In genomic region chr4:15004701-15005301, GRCh38 we compare ENCODE assay signal across 1 cellular context.
TF ChIP-seq lines count a peak whose summit lies in the region.

No MANE protein-coding gene starts in this region.

TF ChIP-seq in K562, 482 proteins besides CTCF, POLR2A, EP300 and RAD21 (continued from another document):
- TF ChIP-seq ZNF318 (IDR thresholded peaks at IDR 0.05; ENCODE audit: borderline replicate concordance in 1 of 2, low read depth in 1 of 2) (no peak), POLR2H (tag; IDR thresholded peaks at IDR 0.05; ENCODE audit: low read depth) (no peak), MTA1 (IDR thresholded peaks at IDR 0.05; ENCODE audit: borderline replicate concordance) (no peak), TAL1 (IDR thresholded peaks at IDR 0.05) (no peak), MYNN (IDR thresholded peaks at IDR 0.05) (no peak), MYNN (CRISPR knock-in tag; IDR thresholded peaks at IDR 0.05) (no peak), ZNF431 (CRISPR knock-in tag; IDR thresholded peaks at IDR 0.05) (no peak), HMGN3 (IDR thresholded peaks at IDR 0.05; ENCODE audit: borderline replicate concordance, extremely low read depth, insufficient read length, low read depth, low read length) (peak; percentile 58), NFATC3 (IDR thresholded peaks at IDR 0.05) (no peak), MTA2 (IDR thresholded peaks at IDR 0.05; ENCODE audit: low read depth) (0 out of 2 replicates have a peak, but pooled peaks have one; percentile 17), POLR2G (IDR thresholded peaks at IDR 0.05; ENCODE audit: low read depth, low read length) (peak; percentile 73), MTA3 (IDR thresholded peaks at IDR 0.05; ENCODE audit: borderline replicate concordance) (peak; percentile 30; the same call in 1 of the 2 replicates), HDAC8 (tag; IDR thresholded peaks at IDR 0.05) (no peak), ELF1 (tag; IDR thresholded peaks at IDR 0.05) (no peak), ZNF239 (CRISPR knock-in tag; IDR thresholded peaks at IDR 0.05) (no peak), PHF21A (IDR thresholded peaks at IDR 0.05; ENCODE audit: borderline replicate concordance, low read depth) (peak; percentile 77; the same call in 1 of the 2 replicates), CHD4 (IDR thresholded peaks at IDR 0.05; ENCODE audit: insufficient read depth, insufficient replicate concordance, low read depth, low read length, poor library complexity, severe bottlenecking) (no peak), CSDE1 (IDR thresholded peaks at IDR 0.05) (no peak), GTF2A2 (tag; IDR thresholded peaks at IDR 0.05) (no peak), ETS2 (tag; IDR thresholded peaks at IDR 0.05; ENCODE audit: borderline replicate concordance, poor library complexity, severe bottlenecking) (no peak), MTF1 (CRISPR knock-in tag; IDR thresholded peaks at IDR 0.05; ENCODE audit: borderline replicate concordance) (no peak), CREB5 (CRISPR knock-in tag; IDR thresholded peaks at IDR 0.05) (no peak), GABPB2 (CRISPR knock-in tag; conservative IDR thresholded peaks at IDR 0.05) (no peak), CBX5 (IDR thresholded peaks at IDR 0.05; ENCODE audit: borderline replicate concordance, low read depth) (no peak), E2F3 (CRISPR knock-in tag; IDR thresholded peaks at IDR 0.05) (no peak), ARHGAP35 (IDR thresholded peaks at IDR 0.05; ENCODE audit: partially characterized antibody) (no peak), KLF13 (tag; IDR thresholded peaks at IDR 0.05; ENCODE audit: borderline replicate concordance, low read depth) (no peak), DPF2 (IDR thresholded peaks at IDR 0.05) (0 out of 2 replicates have a peak, but pooled peaks have one; percentile 29), MCM3 (IDR thresholded peaks at IDR 0.05) (no peak), RBM34 (IDR thresholded peaks at IDR 0.05; ENCODE audit: borderline replicate concordance, insufficient read depth, low read length) (no peak), CHD1 (IDR thresholded peaks at IDR 0.05; ENCODE audit: low read length) (peak; percentile 81), ZNF140 (CRISPR knock-in tag; IDR thresholded peaks at IDR 0.05) (no peak), SAP30 (IDR thresholded peaks at IDR 0.05; ENCODE audit: borderline replicate concordance, insufficient read depth, low read depth, low read length, poor library complexity, severe bottlenecking) (peak; percentile 39), FUS (optimal IDR thresholded peaks at IDR 0.05; ENCODE audit: low read depth, low read length) (no peak), CCNT2 (IDR thresholded peaks at IDR 0.05; ENCODE audit: borderline replicate concordance, extremely low read depth, insufficient read length, low read depth, low read length) (peak; percentile 59), MYBL2 (IDR thresholded peaks at IDR 0.05; ENCODE audit: low read depth) (no peak), MYBL2 (CRISPR knock-in tag; IDR thresholded peaks at IDR 0.05; ENCODE audit: borderline replicate concordance) (no peak), CC2D1A (IDR thresholded peaks at IDR 0.05) (no peak), NCOR1 (IDR thresholded peaks at IDR 0.05) (no peak), NFE2L1 (tag; IDR thresholded peaks at IDR 0.05; ENCODE audit: borderline replicate concordance, low read depth) (no peak), ZSCAN32 (CRISPR knock-in tag; IDR thresholded peaks at IDR 0.05) (no peak), GATAD2A (IDR thresholded peaks at IDR 0.05) (0 out of 2 replicates have a peak, but pooled peaks have one; percentile 36), NCOA2 (IDR thresholded peaks at IDR 0.05; ENCODE audit: partially characterized antibody in 2 of 2) (no peak), ZNF121 (CRISPR knock-in tag; conservative IDR thresholded peaks at IDR 0.05) (no peak)
- TF ChIP-seq, protein P1, sequence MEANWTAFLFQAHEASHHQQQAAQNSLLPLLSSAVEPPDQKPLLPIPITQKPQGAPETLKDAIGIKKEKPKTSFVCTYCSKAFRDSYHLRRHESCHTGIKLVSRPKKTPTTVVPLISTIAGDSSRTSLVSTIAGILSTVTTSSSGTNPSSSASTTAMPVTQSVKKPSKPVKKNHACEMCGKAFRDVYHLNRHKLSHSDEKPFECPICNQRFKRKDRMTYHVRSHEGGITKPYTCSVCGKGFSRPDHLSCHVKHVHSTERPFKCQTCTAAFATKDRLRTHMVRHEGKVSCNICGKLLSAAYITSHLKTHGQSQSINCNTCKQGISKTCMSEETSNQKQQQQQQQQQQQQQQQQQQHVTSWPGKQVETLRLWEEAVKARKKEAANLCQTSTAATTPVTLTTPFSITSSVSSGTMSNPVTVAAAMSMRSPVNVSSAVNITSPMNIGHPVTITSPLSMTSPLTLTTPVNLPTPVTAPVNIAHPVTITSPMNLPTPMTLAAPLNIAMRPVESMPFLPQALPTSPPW (CRISPR knock-in tag; IDR thresholded peaks at IDR 0.05) = peak; percentile 18; the same call in 1 of the 2 replicates
- TF ChIP-seq, protein P2, sequence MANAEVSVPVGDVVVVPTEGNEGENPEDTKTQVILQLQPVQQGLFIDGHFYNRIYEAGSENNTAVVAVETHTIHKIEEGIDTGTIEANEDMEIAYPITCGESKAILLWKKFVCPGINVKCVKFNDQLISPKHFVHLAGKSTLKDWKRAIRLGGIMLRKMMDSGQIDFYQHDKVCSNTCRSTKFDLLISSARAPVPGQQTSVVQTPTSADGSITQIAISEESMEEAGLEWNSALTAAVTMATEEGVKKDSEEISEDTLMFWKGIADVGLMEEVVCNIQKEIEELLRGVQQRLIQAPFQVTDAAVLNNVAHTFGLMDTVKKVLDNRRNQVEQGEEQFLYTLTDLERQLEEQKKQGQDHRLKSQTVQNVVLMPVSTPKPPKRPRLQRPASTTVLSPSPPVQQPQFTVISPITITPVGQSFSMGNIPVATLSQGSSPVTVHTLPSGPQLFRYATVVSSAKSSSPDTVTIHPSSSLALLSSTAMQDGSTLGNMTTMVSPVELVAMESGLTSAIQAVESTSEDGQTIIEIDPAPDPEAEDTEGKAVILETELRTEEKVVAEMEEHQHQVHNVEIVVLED (CRISPR knock-in tag; IDR thresholded peaks at IDR 0.05) = no peak
